Comparison of ENCODE assay signal across 8 cellular contexts in genomic region chr11:63508009-63508408, GRCh38. TPM values are rescaled to one million over a fixed set of nuclear protein-coding genes. Genes with fewer than 3 reads are reported as not detected.
DNase-seq lines count a peak whose midpoint lies in the region; ATAC-seq and TF ChIP-seq lines count a peak whose summit lies in the region.

No MANE protein-coding gene starts in this region.

- H3K4me3 Mint-ChIP-seq in T-helper 2 cell treated with Interferon-gamma antibody and Interleukin-4, amounts not matched to agents 5 μg/mL and 100 μg/mL, for 36 hours, result no peak overlapping the region
- no peak overlapping the region for H3K4me3 Mint-ChIP-seq in type B pancreatic cell

- no peak overlapping the region for H3K4me3 ChIP-seq in HAP-1

- H3K27me3 Mint-ChIP-seq in T-helper 2 cell treated with Interferon-gamma antibody and Interleukin-4, amounts not matched to agents 5 μg/mL and 100 μg/mL, for 36 hours (ENCODE audit: low read depth), result no peaks in the 10 kb centered on the region
- H3K27me3 Mint-ChIP-seq in type B pancreatic cell, result no peaks in the 10 kb centered on the region

- H3K27ac Mint-ChIP-seq in T-helper 2 cell treated with Interferon-gamma antibody and Interleukin-4, amounts not matched to agents 5 μg/mL and 100 μg/mL, for 36 hours, result no peak overlapping the region
- no peak overlapping the region for H3K27ac Mint-ChIP-seq in type B pancreatic cell

- ATAC-seq in GM19395 (IDR thresholded peaks at IDR 0.05; ENCODE audit: unreplicated experiment), result no peak

- H3K27me3 ChIP-seq in HAP-1 (ENCODE audit: low read depth), result no peaks in the 10 kb centered on the region

- H3K9me3 ChIP-seq in HAP-1, result no peaks in the 10 kb centered on the region; the same call in none of the 2 replicates

- H3K4me1 Mint-ChIP-seq in T-helper 2 cell treated with Interferon-gamma antibody and Interleukin-4, amounts not matched to agents 5 μg/mL and 100 μg/mL, for 36 hours (ENCODE audit: low read depth), result peaks cover 14% of the 10 kb centered on the region
- peaks cover 34% of the 10 kb centered on the region for H3K4me1 Mint-ChIP-seq in type B pancreatic cell (ENCODE audit: unreplicated experiment)

- in situ Hi-C loops in HAP-1 (cut with MboI; ENCODE audit: low sequenced_read_pairs), result no loop called here

- H3K36me3 ChIP-seq in HAP-1 (replicated peaks), result no peaks in the 10 kb centered on the region

- H3K36me3 Mint-ChIP-seq in T-helper 2 cell treated with Interferon-gamma antibody and Interleukin-4, amounts not matched to agents 5 μg/mL and 100 μg/mL, for 36 hours (ENCODE audit: low read depth), result no peaks in the 10 kb centered on the region
- H3K36me3 Mint-ChIP-seq in type B pancreatic cell, result no peaks in the 10 kb centered on the region

- DNase-seq in Ammon's horn (ENCODE audit: low spot score) (peak; percentile 88), HAP-1 (ENCODE audit: low spot score in 2 of 2) (peak; percentile 49 to 73), hepatic stellate cell (ENCODE audit: low spot score) (peak; percentile 30), type B pancreatic cell (ENCODE audit: extremely low spot score, unreplicated experiment) (no peak), NCI-H128 (lab: John Stamatoyannopoulos, UW; ENCODE audit: unreplicated experiment) (no peak), NCI-H1436 (lab: John Stamatoyannopoulos, UW) (no peak)
- DNase-seq in T-helper 2 cell treated with Interferon-gamma antibody and Interleukin-4, amounts not matched to agents 5 μg/mL and 100 μg/mL, for 36 hours (ENCODE audit: low spot score), result peak; percentile 16

- H3K4me1 ChIP-seq in HAP-1, result peaks cover 10% of the 10 kb centered on the region

- H3K9me3 Mint-ChIP-seq in T-helper 2 cell treated with Interferon-gamma antibody and Interleukin-4, amounts not matched to agents 5 μg/mL and 100 μg/mL, for 36 hours, result no peaks in the 10 kb centered on the region
- no peaks in the 10 kb centered on the region for H3K9me3 Mint-ChIP-seq in type B pancreatic cell

- peak; percentile 37 for TF ChIP-seq CTCF in type B pancreatic cell (conservative IDR thresholded peaks at IDR 0.05)

RNA-seq across cellular contexts. Expression of gene LGALS12, which starts 2.1 kb away (rescaled TPM):
- 0.34 TPM in 1 of 2 replicates, not detected in the other for total RNA-seq in type B pancreatic cell (ENCODE audit: low replicate concordance)

RNA-seq across cellular contexts. Expression of gene PLAAT5, which starts 17.0 kb away (rescaled TPM):
- 2.0 and 9.9 TPM in 2 replicates for total RNA-seq in type B pancreatic cell (ENCODE audit: low replicate concordance)

RNA-seq across cellular contexts. Expression of gene PLAAT4, which starts 28.6 kb away (rescaled TPM):
- total RNA-seq in type B pancreatic cell (ENCODE audit: low replicate concordance), result 131 and 152 TPM in 2 replicates

RNA-seq across cellular contexts. Expression of gene PLAAT2, which starts 55.2 kb away (rescaled TPM):
- 6.0 and 7.8 TPM in 2 replicates for total RNA-seq in type B pancreatic cell (ENCODE audit: low replicate concordance)

Comparison
In these comparisons a context has a peak if more than half of its experiments do, and no peak if none do; other contexts are left out.
1. DNase-seq: peak in Ammon's horn (single experiment), HAP-1 (2 of 2), T-helper 2 cell treated with Interferon-gamma antibody and Interleukin-4, amounts not matched to agents 5 μg/mL and 100 μg/mL, for 36 hours (single experiment) and hepatic stellate cell (single experiment); none in type B pancreatic cell (single experiment), NCI-H128 (single experiment) and NCI-H1436 (single experiment).